ENCODE assay signal across 24 cellular contexts in the genomic region with DNA sequence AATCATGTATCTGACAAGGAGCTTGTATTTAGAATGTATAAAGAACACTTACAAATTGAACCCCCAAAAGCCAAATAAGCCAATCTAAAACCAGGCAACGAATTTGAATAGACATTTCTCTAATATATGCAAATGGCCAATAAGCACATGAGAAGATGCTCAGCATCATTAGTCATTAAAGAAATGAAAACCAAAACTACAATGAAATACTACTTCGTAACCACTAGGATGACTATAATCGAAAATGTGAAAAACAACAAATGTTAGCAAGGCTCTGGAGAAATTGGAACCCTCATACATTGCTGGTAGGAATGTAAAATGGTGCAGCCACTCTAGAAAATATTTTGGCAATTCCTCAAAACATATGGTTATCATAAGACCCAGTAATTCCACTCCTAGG.
"Had no signal": no experiment of that assay in that cellular context is flagged by ENCODE, and none has a peak within 500 bp of the region (broad histone marks: within the 10 kb centered on the region; RNA-seq: fewer than 3 reads in every experiment).

No MANE protein-coding gene starts in this region.

- DNase-seq: activated CD4-positive, alpha-beta memory T cell treated with anti-CD3 and anti-CD28 coated beads for 36 hours; activated CD4-positive, alpha-beta T cell treated with anti-CD3 and anti-CD28 coated beads, Interleukin-2, amount 10 ng/mL, durations not matched to agents 7 days and 5 days; activated CD4-positive, CD25-positive, alpha-beta regulatory T cell; activated CD8-positive, alpha-beta memory T cell treated with anti-CD3 and anti-CD28 coated beads for 24 hours; activated gamma-delta T cell; activated naive CD4-positive, alpha-beta T cell treated with anti-CD3 and anti-CD28 coated beads for 36 hours; activated T-cell treated with anti-CD3 and anti-CD28 coated beads, Interleukin-2, amount 50 U/mL, for 4 hours; amygdala; MG63; NCI-H1105; NCI-H1436 treated with DMSO at 0.1 percent for 48 hours; NCI-H187; NCI-H2081; NCI-H526; NCI-H774; PC-3; SIG-M5; T-cell; T1000 had no signal

- H3K9me3 Mint-ChIP-seq: activated CD4-positive, alpha-beta memory T cell treated with anti-CD3 and anti-CD28 coated beads for 36 hours; activated CD4-positive, alpha-beta T cell treated with anti-CD3 and anti-CD28 coated beads, Interleukin-2, amount 10 ng/mL, durations not matched to agents 7 days and 5 days; activated naive CD4-positive, alpha-beta T cell treated with anti-CD3 and anti-CD28 coated beads for 36 hours; activated T-cell treated with anti-CD3 and anti-CD28 coated beads, Interleukin-2, amount 50 U/mL, for 4 hours; central memory CD8-positive, alpha-beta T cell; T-cell had no signal

- H3K4me3 ChIP-seq: MG63 had no signal

- H3K36me3 ChIP-seq: MG63 had no signal

- H3K27me3 Mint-ChIP-seq: central memory CD8-positive, alpha-beta T cell had no signal

- H3K36me3 Mint-ChIP-seq: activated CD4-positive, alpha-beta memory T cell treated with anti-CD3 and anti-CD28 coated beads for 36 hours; activated naive CD8-positive, alpha-beta T cell; brain; T-cell had no signal

- H3K4me2 ChIP-seq: KMS-11 had no signal

- H3K4me3 Mint-ChIP-seq: activated CD4-positive, alpha-beta memory T cell treated with anti-CD3 and anti-CD28 coated beads for 36 hours; activated CD4-positive, alpha-beta T cell treated with anti-CD3 and anti-CD28 coated beads, Interleukin-2, amount 10 ng/mL, durations not matched to agents 7 days and 5 days; activated naive CD4-positive, alpha-beta T cell treated with anti-CD3 and anti-CD28 coated beads for 36 hours; activated naive CD8-positive, alpha-beta T cell; activated T-cell treated with anti-CD3 and anti-CD28 coated beads, Interleukin-2, amount 50 U/mL, for 4 hours; brain; central memory CD8-positive, alpha-beta T cell; T-cell had no signal

- H3K27ac Mint-ChIP-seq: activated CD4-positive, alpha-beta memory T cell treated with anti-CD3 and anti-CD28 coated beads for 36 hours; activated CD4-positive, alpha-beta T cell treated with anti-CD3 and anti-CD28 coated beads, Interleukin-2, amount 10 ng/mL, durations not matched to agents 7 days and 5 days; activated naive CD4-positive, alpha-beta T cell treated with anti-CD3 and anti-CD28 coated beads for 36 hours; activated naive CD8-positive, alpha-beta T cell; brain; T-cell had no signal

- H3K9ac ChIP-seq: KMS-11 had no signal

- ATAC-seq: activated T-cell treated with anti-CD3 and anti-CD28 coated beads, Interleukin-2, amount 50 U/mL, for 4 hours; PC-3; T-cell had no signal

- H3K4me1 Mint-ChIP-seq: activated CD4-positive, alpha-beta T cell treated with anti-CD3 and anti-CD28 coated beads, Interleukin-2, amount 10 ng/mL, durations not matched to agents 7 days and 5 days; brain; central memory CD8-positive, alpha-beta T cell; T-cell had no signal

- H3K9me3 ChIP-seq: MG63 had no signal

- H3K27ac ChIP-seq: KMS-11, VCaP had no signal
